Comparison of ENCODE assay signal across 9 cellular contexts in genomic region chr6:33172307-33173227, GRCh38. TPM values are rescaled to one million over a fixed set of nuclear protein-coding genes. Genes with fewer than 3 reads are reported as not detected.
DNase-seq lines count a peak whose midpoint lies in the region; ATAC-seq, FAIRE-seq and TF ChIP-seq lines count a peak whose summit lies in the region.
"Had no signal": no experiment of that assay in that cellular context is flagged by ENCODE, and none has a peak within 500 bp of the region (broad histone marks: within the 10 kb centered on the region; RNA-seq: fewer than 3 reads in every experiment).

No MANE protein-coding gene starts in this region.

- no peak overlapping the region for H3K4me2 ChIP-seq in GM12878 (ENCODE audit: control insufficient read depth, insufficient read depth)

- POLR2A ChIA-PET in BJ (lab: Charles Lee), result no interaction called here
- POLR2A ChIA-PET in GM12878 (lab: Charles Lee), result interaction anchor here (1.0 to 1.3 kb wide), 2 partner anchors 53 to 158 kb away, joined by 3 read pairs; no protein-coding TSS in a partner anchor

- RAD21 ChIA-PET in GM12878 (lab: Charles Lee; ENCODE audit: unreplicated experiment), result interaction anchor here (0.6 to 3.9 kb wide), 19 partner anchors 8 to 224 kb away, joined by 3 to 27 read pairs (median 4); partner anchors contain the start of gene HLA-DPB1

- no peak for TF ChIP-seq EP300 in GM12878 (IDR thresholded peaks at IDR 0.05; ENCODE audit: borderline replicate concordance in 1 of 2, control insufficient read depth in 1 of 2, low read depth in 2 of 2, low read length in 2 of 2)

- H3K27me3 ChIP-seq in BJ (ENCODE audit: control insufficient read depth, insufficient read depth, low read length) (peaks cover 3% of the 10 kb centered on the region), HL-60 (ENCODE audit: insufficient read depth, poor library complexity, severe bottlenecking) (no peaks in the 10 kb centered on the region), GM12878 (replicated peaks in 1 of 2; ENCODE audit: control insufficient read depth in 2 of 2, insufficient read depth in 2 of 2, low read length in 1 of 2) (no peaks in the 10 kb centered on the region), right lobe of liver (no peaks in the 10 kb centered on the region)

- intact Hi-C loops in GM12878 (cut with micrococcal nuclease; ENCODE audit: unreplicated experiment), result loop anchor here (2.0 kb wide), 2 partner anchors 50 to 76 kb away; no protein-coding TSS in a partner anchor
- intact Hi-C loops in right lobe of liver (cut with DNase I), result no loop called here

- no peak for DNase-seq in BJ (ENCODE audit: low read depth)
- DNase-seq in HL-60 (ENCODE audit: low read depth in 1 of 2, low spot score in 1 of 2), result peak in 1 of 2 experiments; percentile 28
- DNase-seq in GM12878 (ENCODE audit: low read depth, low spot score), result no peak
- DNase-seq in right lobe of liver, result peak in 1 of 3 donors; percentile 39
- DNase-seq: activated gamma-delta T cell had no signal

- H3K79me2 ChIP-seq in GM12878 (ENCODE audit: control insufficient read depth, insufficient read depth, low read length), result no peaks in the 10 kb centered on the region

- H3K4me3 ChIP-seq in BJ (ENCODE audit: low read depth, low read length) (no peak overlapping the region), HL-60 (replicated peaks; ENCODE audit: insufficient read depth, low read length) (no peak overlapping the region), GM12878 (no peak overlapping the region), right lobe of liver (no peak overlapping the region)

- CTCF ChIA-PET in BJ (lab: Yijun Ruan, JAX), result interaction anchor here (0.6 to 4.3 kb wide), 25 partner anchors 9 to 334 kb away, joined by 3 to 39 read pairs (median 4); partner anchors contain the start of genes HLA-DMA and TAP2
- CTCF ChIA-PET in GM12878 (lab: Yijun Ruan, JAX), result interaction anchor here (0.7 to 6.0 kb wide), 36 partner anchors 9 to 239 kb away, joined by 3 to 58 read pairs (median 4); partner anchors contain the start of genes HLA-DOA and HLA-DPB1

- SMC1A ChIA-PET in GM12878 (lab: Charles Lee; ENCODE audit: uncharacterized antibody, unreplicated experiment), result interaction anchor here (0.7 to 4.3 kb wide), 19 partner anchors 12 to 183 kb away, joined by 3 to 27 read pairs (median 3); partner anchors contain the start of gene HLA-DPB1

- H3K9ac ChIP-seq in GM12878 (ENCODE audit: control insufficient read depth, insufficient read depth, low read length), result no peak overlapping the region

- FAIRE-seq in GM12878 (lab: Jason Lieb, UNC), result peak; percentile 35

- H3K36me3 ChIP-seq in BJ (ENCODE audit: control insufficient read depth, insufficient read depth, low read length) (no peaks in the 10 kb centered on the region), GM12878 (ENCODE audit: control insufficient read depth in 2 of 2, insufficient read depth in 2 of 2, low read length in 1 of 2) (no peaks in the 10 kb centered on the region), right lobe of liver (no peaks in the 10 kb centered on the region)

- H2AFZ ChIP-seq in GM12878 (ENCODE audit: control insufficient read depth, low read depth, low read length), result no peak overlapping the region

- BruUV-seq in GM12878 (replicated peaks; lab: Mats Ljungman, UMichigan), result no TSS peak

- TF ChIP-seq POLR2A in GM12878 (IDR thresholded peaks at IDR 0.05; ENCODE audit: low read depth, low read length) (no peak), right lobe of liver (IDR thresholded peaks at IDR 0.05) (no peak)

- no peaks in the 10 kb centered on the region for H4K20me1 ChIP-seq in GM12878 (ENCODE audit: control insufficient read depth, insufficient read depth)

- H3K4me1 ChIP-seq in GM12878 (ENCODE audit: control insufficient read depth, insufficient read depth, low read length), result no peaks in the 10 kb centered on the region; the same call in 1 of the 2 replicates
- H3K4me1 ChIP-seq in right lobe of liver, result no peaks in the 10 kb centered on the region

- peak; percentile 96 for TF ChIP-seq RAD21 in GM12878 (IDR thresholded peaks at IDR 0.05; ENCODE audit: insufficient read depth, low read depth, low read length)

- WGBS in GM12878 (ENCODE audit: insufficient coverage, insufficient replicate concordance, low lambda C conversion rate, missing lambda C conversion rate), result 8% methylated on average over 12 of the region's 12 CpGs
- 61% methylated on average over 9 of the region's 12 CpGs for WGBS in right lobe of liver (ENCODE audit: insufficient coverage, low coverage, low lambda C conversion rate, missing lambda C conversion rate)

- ATAC-seq in GM12878 (peak; percentile 39), right lobe of liver (peak; percentile 23 to 62 (median 50)), GM19452 (IDR thresholded peaks at IDR 0.05; ENCODE audit: unreplicated experiment) (no peak), HG03354 (IDR thresholded peaks at IDR 0.05; ENCODE audit: poor library complexity, severe bottlenecking, unreplicated experiment) (no peak), GM21619 (IDR thresholded peaks at IDR 0.05; ENCODE audit: unreplicated experiment) (no peak), GM19023 (IDR thresholded peaks at IDR 0.05; ENCODE audit: unreplicated experiment) (no peak)

- in situ Hi-C loops in GM12878 (cut with MboI), result no loop called here

- TF ChIP-seq CTCF in BJ (IDR thresholded peaks at IDR 0.05; ENCODE audit: insufficient read depth, low read depth, low read length) (peak; percentile 76), HL-60 (IDR thresholded peaks at IDR 0.05; ENCODE audit: insufficient read depth, low read length) (peak; percentile 49), GM12878 (IDR thresholded peaks at IDR 0.05 in 2 of 3, conservative IDR thresholded peaks at IDR 0.05 in 1 of 3; ENCODE audit: control insufficient read depth in 2 of 3, extremely low read depth in 1 of 3, insufficient read depth in 1 of 3, low read depth in 3 of 3, low read length in 3 of 3) (peak; percentile 80 to 83 (median 83)), right lobe of liver (IDR thresholded peaks at IDR 0.05) (peak; percentile 36 to 49 (median 36))

- H3K27ac ChIP-seq in HL-60 (replicated peaks) (no peak overlapping the region), GM12878 (ENCODE audit: control insufficient read depth, insufficient read depth) (no peak overlapping the region), right lobe of liver (no peak overlapping the region)

- no peaks in the 10 kb centered on the region for H3K9me3 ChIP-seq in GM12878 (replicated peaks; ENCODE audit: control insufficient read depth, insufficient read depth, low read length)
- no peaks in the 10 kb centered on the region for H3K9me3 ChIP-seq in right lobe of liver

RNA-seq across cellular contexts. Expression of gene COL11A2, which starts 19.7 kb away (rescaled TPM):
- polyA plus RNA-seq in BJ (2011; rRNA removed) (0.55 and 0.91 TPM in 2 replicates), GM12878 (2011; rRNA removed) (0.42 and 0.83 TPM in 2 replicates), GM12878 (2014; fragmentation: Illumina TruSeq; extraction: Trizol) (0.09 and 0.44 TPM in 2 replicates), GM12878 (2014; fragmentation: Nextera tagmentation; extraction: Ambion mirVana) (under 1 TPM in 1 of 2 experiments, not detected in 1; 0.07 TPM), GM12878 (2014; rRNA removed) (0.72 and 0.76 TPM in 2 replicates), GM12878 (2016; fragmentation: Nextera tagmentation; extraction: Ambion mirVana) (under 1 TPM; 0.03 to 0.15 TPM)
- polyA minus RNA-seq in BJ (2011; rRNA and poly(A)+ RNA removed), result not detected in 2 replicates
- 1.8 and 1.9 TPM in 2 replicates for total RNA-seq in GM12878 (2013; cell fraction: nucleolus; rRNA removed)
- total RNA-seq in GM12878 (2014; rRNA removed) (0.22 and 0.23 TPM in 2 replicates), GM12878 (2014; rRNA removed; fragmentation: Illumina TruSeq; extraction: Trizol) (0.22 and 0.23 TPM in 2 replicates), GM12878 (2021) (0.51 and 0.53 TPM in 2 replicates), right lobe of liver (1 to 10 TPM in 1 of 6 experiments, under 1 TPM in 5; 0.06 to 1.4 (median 0.61) TPM)
- polyA plus RNA-seq in GM12878 (2011; ENCODE audit: low read depth), result 0.25 TPM
- 0.36 and 0.57 TPM in 2 replicates for polyA plus RNA-seq in GM12878 (2011; cell fraction: cytosol; rRNA removed)
- polyA plus RNA-seq in GM12878 (2011; cell fraction: nucleus; rRNA removed), result 8.6 and 10.3 TPM in 2 replicates
- 0.70 and 0.73 TPM in 2 replicates for polyA plus RNA-seq in GM12878 (2012)
- polyA minus RNA-seq in GM12878 (2011; rRNA and poly(A)+ RNA removed), result 0.15 and 0.46 TPM in 2 replicates
- not detected in 2 replicates for polyA minus RNA-seq in GM12878 (2011; cell fraction: cytosol; rRNA and poly(A)+ RNA removed)
- 0.85 and 0.86 TPM in 2 replicates for polyA minus RNA-seq in GM12878 (2011; cell fraction: nucleus; rRNA and poly(A)+ RNA removed)

RNA-seq across cellular contexts. Expression of gene RXRB, which starts 27.9 kb away (rescaled TPM):
- polyA plus RNA-seq in BJ (2011; rRNA removed) (51.3 and 67.9 TPM in 2 replicates), GM12878 (2011; rRNA removed) (26.6 and 35.0 TPM in 2 replicates), GM12878 (2014; fragmentation: Illumina TruSeq; extraction: Trizol) (16.4 and 25.8 TPM in 2 replicates), GM12878 (2014; fragmentation: Nextera tagmentation; extraction: Ambion mirVana) (1 to 10 TPM in 1 of 2 experiments, under 1 TPM in 1; 0.71 to 1.6 TPM), GM12878 (2014; rRNA removed) (30.3 and 34.4 TPM in 2 replicates), GM12878 (2016; fragmentation: Nextera tagmentation; extraction: Ambion mirVana) (10 to 100 TPM; 19.8 to 21.0 TPM)
- polyA minus RNA-seq in BJ (2011; rRNA and poly(A)+ RNA removed), result 33.7 and 56.1 TPM in 2 replicates
- total RNA-seq in GM12878 (2013; cell fraction: nucleolus; rRNA removed), result 37.4 and 40.4 TPM in 2 replicates
- total RNA-seq in GM12878 (2014; rRNA removed) (14.0 TPM in 2 replicates), GM12878 (2014; rRNA removed; fragmentation: Illumina TruSeq; extraction: Trizol) (9.5 and 10.8 TPM in 2 replicates), GM12878 (2021) (27.1 and 30.3 TPM in 2 replicates), right lobe of liver (10 to 100 TPM; 10.1 to 28.2 (median 17.7) TPM)
- polyA plus RNA-seq in GM12878 (2011; ENCODE audit: low read depth), result 20.9 TPM
- 33.9 and 40.3 TPM in 2 replicates for polyA plus RNA-seq in GM12878 (2011; cell fraction: cytosol; rRNA removed)
- polyA plus RNA-seq in GM12878 (2011; cell fraction: nucleus; rRNA removed), result 155 and 193 TPM in 2 replicates
- polyA plus RNA-seq in GM12878 (2012), result 35.2 and 36.1 TPM in 2 replicates
- polyA minus RNA-seq in GM12878 (2011; rRNA and poly(A)+ RNA removed), result 36.9 and 38.1 TPM in 2 replicates
- polyA minus RNA-seq in GM12878 (2011; cell fraction: cytosol; rRNA and poly(A)+ RNA removed), result 6.8 and 11.2 TPM in 2 replicates
- polyA minus RNA-seq in GM12878 (2011; cell fraction: nucleus; rRNA and poly(A)+ RNA removed), result 24.2 and 28.5 TPM in 2 replicates

RNA-seq across cellular contexts. Expression of gene SLC39A7, which starts 28.1 kb away (rescaled TPM):
- polyA plus RNA-seq in BJ (2011; rRNA removed), result 116 and 151 TPM in 2 replicates
- polyA minus RNA-seq in BJ (2011; rRNA and poly(A)+ RNA removed), result 55.6 and 60.2 TPM in 2 replicates
- 28.9 TPM in 2 replicates for total RNA-seq in GM12878 (2013; cell fraction: nucleolus; rRNA removed)
- total RNA-seq in GM12878 (2014; rRNA removed), result 48.9 and 50.6 TPM in 2 replicates
- total RNA-seq in GM12878 (2014; rRNA removed; fragmentation: Illumina TruSeq; extraction: Trizol), result 41.3 and 43.9 TPM in 2 replicates
- 52.9 and 57.3 TPM in 2 replicates for total RNA-seq in GM12878 (2021)
- 55.2 TPM for polyA plus RNA-seq in GM12878 (2011; ENCODE audit: low read depth)
- polyA plus RNA-seq in GM12878 (2011; rRNA removed), result 23.0 and 37.4 TPM in 2 replicates
- 50.2 and 54.2 TPM in 2 replicates for polyA plus RNA-seq in GM12878 (2011; cell fraction: cytosol; rRNA removed)
- polyA plus RNA-seq in GM12878 (2011; cell fraction: nucleus; rRNA removed), result 55.7 and 62.9 TPM in 2 replicates
- polyA plus RNA-seq in GM12878 (2012), result 59.6 and 80.9 TPM in 2 replicates
- 51.0 and 63.1 TPM in 2 replicates for polyA plus RNA-seq in GM12878 (2014; fragmentation: Illumina TruSeq; extraction: Trizol)
- polyA plus RNA-seq in GM12878 (2014; fragmentation: Nextera tagmentation; extraction: Ambion mirVana), result 1 to 10 TPM; 7.3 to 8.4 TPM
- polyA plus RNA-seq in GM12878 (2014; rRNA removed), result 55.3 and 56.1 TPM in 2 replicates
- 10 to 100 TPM; 12.8 to 14.0 TPM for polyA plus RNA-seq in GM12878 (2016; fragmentation: Nextera tagmentation; extraction: Ambion mirVana)
- polyA minus RNA-seq in GM12878 (2011; rRNA and poly(A)+ RNA removed), result 30.9 and 31.3 TPM in 2 replicates
- polyA minus RNA-seq in GM12878 (2011; cell fraction: cytosol; rRNA and poly(A)+ RNA removed), result 11.0 and 13.6 TPM in 2 replicates
- 18.6 and 31.2 TPM in 2 replicates for polyA minus RNA-seq in GM12878 (2011; cell fraction: nucleus; rRNA and poly(A)+ RNA removed)
- total RNA-seq in right lobe of liver, result 10 to 100 TPM; 33.5 to 61.4 (median 50.1) TPM

RNA-seq across cellular contexts. Expression of gene HSD17B8, which starts 31.9 kb away (rescaled TPM):
- polyA plus RNA-seq in BJ (2011; rRNA removed) (2.1 and 3.4 TPM in 2 replicates), GM12878 (2011; rRNA removed) (20.0 and 29.2 TPM in 2 replicates), GM12878 (2014; fragmentation: Illumina TruSeq; extraction: Trizol) (7.8 and 12.5 TPM in 2 replicates), GM12878 (2014; fragmentation: Nextera tagmentation; extraction: Ambion mirVana) (10 to 100 TPM in 1 of 2 experiments, 1 to 10 TPM in 1; 3.1 to 13.6 TPM), GM12878 (2014; rRNA removed) (40.8 and 40.9 TPM in 2 replicates), GM12878 (2016; fragmentation: Nextera tagmentation; extraction: Ambion mirVana) (10 to 100 TPM; 46.7 to 54.3 TPM)
- polyA minus RNA-seq in BJ (2011; rRNA and poly(A)+ RNA removed), result 0.41 and 0.47 TPM in 2 replicates
- 7.5 and 9.9 TPM in 2 replicates for total RNA-seq in GM12878 (2013; cell fraction: nucleolus; rRNA removed)
- total RNA-seq in GM12878 (2014; rRNA removed) (38.4 and 41.5 TPM in 2 replicates), GM12878 (2014; rRNA removed; fragmentation: Illumina TruSeq; extraction: Trizol) (14.1 and 14.4 TPM in 2 replicates), GM12878 (2021) (23.8 and 30.8 TPM in 2 replicates), right lobe of liver (10 to 100 TPM; 14.3 to 39.8 (median 33.8) TPM)
- polyA plus RNA-seq in GM12878 (2011; ENCODE audit: low read depth), result 13.8 TPM
- 41.7 and 54.6 TPM in 2 replicates for polyA plus RNA-seq in GM12878 (2011; cell fraction: cytosol; rRNA removed)
- 51.8 and 54.1 TPM in 2 replicates for polyA plus RNA-seq in GM12878 (2011; cell fraction: nucleus; rRNA removed)
- polyA plus RNA-seq in GM12878 (2012), result 19.5 and 25.0 TPM in 2 replicates
- polyA minus RNA-seq in GM12878 (2011; rRNA and poly(A)+ RNA removed), result 20.0 and 26.4 TPM in 2 replicates
- 3.3 and 6.5 TPM in 2 replicates for polyA minus RNA-seq in GM12878 (2011; cell fraction: cytosol; rRNA and poly(A)+ RNA removed)
- polyA minus RNA-seq in GM12878 (2011; cell fraction: nucleus; rRNA and poly(A)+ RNA removed), result 5.9 and 11.8 TPM in 2 replicates

RNA-seq across cellular contexts. Expression of gene RING1, which starts 35.7 kb away (rescaled TPM):
- polyA plus RNA-seq in BJ (2011; rRNA removed) (24.4 and 36.6 TPM in 2 replicates), GM12878 (2011; rRNA removed) (9.0 and 15.4 TPM in 2 replicates), GM12878 (2014; fragmentation: Illumina TruSeq; extraction: Trizol) (11.2 and 16.9 TPM in 2 replicates), GM12878 (2014; fragmentation: Nextera tagmentation; extraction: Ambion mirVana) (1 to 10 TPM; 2.0 to 4.2 TPM), GM12878 (2014; rRNA removed) (27.2 and 27.8 TPM in 2 replicates), GM12878 (2016; fragmentation: Nextera tagmentation; extraction: Ambion mirVana) (1 to 10 TPM; 5.4 to 6.3 TPM)
- 15.1 and 25.0 TPM in 2 replicates for polyA minus RNA-seq in BJ (2011; rRNA and poly(A)+ RNA removed)
- 5.2 and 6.4 TPM in 2 replicates for total RNA-seq in GM12878 (2013; cell fraction: nucleolus; rRNA removed)
- total RNA-seq in GM12878 (2014; rRNA removed) (11.6 and 16.2 TPM in 2 replicates), GM12878 (2014; rRNA removed; fragmentation: Illumina TruSeq; extraction: Trizol) (16.0 and 17.2 TPM in 2 replicates), GM12878 (2021) (24.1 and 24.9 TPM in 2 replicates), right lobe of liver (10 to 100 TPM in 4 of 6 experiments, 1 to 10 TPM in 2; 7.5 to 21.3 (median 19.7) TPM)
- 7.9 TPM for polyA plus RNA-seq in GM12878 (2011; ENCODE audit: low read depth)
- 18.1 and 21.3 TPM in 2 replicates for polyA plus RNA-seq in GM12878 (2011; cell fraction: cytosol; rRNA removed)
- 34.4 and 40.4 TPM in 2 replicates for polyA plus RNA-seq in GM12878 (2011; cell fraction: nucleus; rRNA removed)
- polyA plus RNA-seq in GM12878 (2012), result 22.0 and 31.1 TPM in 2 replicates
- 8.7 and 11.2 TPM in 2 replicates for polyA minus RNA-seq in GM12878 (2011; rRNA and poly(A)+ RNA removed)
- polyA minus RNA-seq in GM12878 (2011; cell fraction: cytosol; rRNA and poly(A)+ RNA removed), result 7.1 and 7.6 TPM in 2 replicates
- 2.3 and 4.1 TPM in 2 replicates for polyA minus RNA-seq in GM12878 (2011; cell fraction: nucleus; rRNA and poly(A)+ RNA removed)

Comparison
In these comparisons a context has a peak if more than half of its experiments do, and no peak if none do; other contexts are left out.
1. ATAC-seq: peak in GM12878 (single experiment) and right lobe of liver (4 of 4); none in GM19452 (single experiment), HG03354 (single experiment), GM21619 (single experiment) and GM19023 (single experiment).
2. Peak in every context shown above with its lines, with median percentiles within 50 percentile points of each other: CTCF ChIP-seq.